Comparison of ENCODE assay signal across 18 cellular contexts in genomic region chr2:182594286-182594685, GRCh38.
DNase-seq lines count a peak whose midpoint lies in the region; ATAC-seq, FAIRE-seq and TF ChIP-seq lines count a peak whose summit lies in the region.
"Had no signal": no experiment of that assay in that cellular context is flagged by ENCODE, and none has a peak within 500 bp of the region (broad histone marks: within the 10 kb centered on the region; RNA-seq: fewer than 3 reads in every experiment).

No MANE protein-coding gene starts in this region.

- H3K4ac ChIP-seq in mesenchymal stem cell (ENCODE audit: low read depth in 1 of 2, low read length in 2 of 2): no peak overlapping the region

- peaks cover 2% of the 10 kb centered on the region for H3K4me1 ChIP-seq in mesenchymal stem cell (ENCODE audit: control insufficient read depth, insufficient read depth, low read depth, low read length)
- H3K4me1 ChIP-seq: colonic mucosa had no signal

- peak overlapping the region; percentile 36 for H3K27ac ChIP-seq in mesenchymal stem cell (ENCODE audit: low read length, poor library complexity, severe bottlenecking)
- H3K27ac ChIP-seq: colonic mucosa had no signal

- H3K9me3 ChIP-seq in mesenchymal stem cell (ENCODE audit: control insufficient read depth, low read length): no peaks in the 10 kb centered on the region
- H3K9me3 ChIP-seq: colonic mucosa had no signal

- FAIRE-seq in bronchial epithelial cell (lab: Jason Lieb, UNC): no peak
- FAIRE-seq: D721Med, endothelial cell of umbilical vein, GM18507, RCC 7860 had no signal

- H3K23ac ChIP-seq in mesenchymal stem cell (ENCODE audit: low read length in 2 of 2): no peak overlapping the region

- in situ Hi-C loops in GM13976 (cut with MboI; ENCODE audit: low sequenced_read_pairs, unreplicated experiment): no loop called here

- no peak overlapping the region for H2BK5ac ChIP-seq in mesenchymal stem cell (ENCODE audit: low read depth, low read length, poor library complexity, severe bottlenecking)

- no peak overlapping the region for H3K14ac ChIP-seq in mesenchymal stem cell (ENCODE audit: low read length in 2 of 2)

- no peaks in the 10 kb centered on the region for H3K36me3 ChIP-seq in bronchial epithelial cell (ENCODE audit: control insufficient read depth, insufficient read depth, low read length)
- no peaks in the 10 kb centered on the region for H3K36me3 ChIP-seq in mesenchymal stem cell (ENCODE audit: control insufficient read depth in 1 of 2, insufficient read depth in 2 of 2, low read depth in 1 of 2, low read length in 2 of 2)
- H3K36me3 ChIP-seq: colonic mucosa had no signal

- H2BK120ac ChIP-seq in mesenchymal stem cell (ENCODE audit: low read depth, low read length): no peak overlapping the region

- H2BK12ac ChIP-seq in mesenchymal stem cell (ENCODE audit: low read length in 2 of 2): no peak overlapping the region

- no peak overlapping the region for H4K91ac ChIP-seq in mesenchymal stem cell (ENCODE audit: low read length)

- TF ChIP-seq CTCF in bronchial epithelial cell (IDR thresholded peaks at IDR 0.05; ENCODE audit: insufficient read depth, low read length, severe bottlenecking): no peak
- TF ChIP-seq CTCF in GM13976 (IDR thresholded peaks at IDR 0.05; ENCODE audit: borderline replicate concordance, control extremely low read depth, extremely low read depth, insufficient read depth, missing control alignments): no peak

- H3K27me3 ChIP-seq in bronchial epithelial cell (ENCODE audit: control insufficient read depth, insufficient read depth, low read length): no peaks in the 10 kb centered on the region
- H3K27me3 ChIP-seq in mesenchymal stem cell (ENCODE audit: control insufficient read depth in 1 of 2, insufficient read depth in 1 of 2, low read length in 2 of 2): no peaks in the 10 kb centered on the region
- H3K27me3 ChIP-seq: colonic mucosa had no signal

- H2AFZ ChIP-seq in mesenchymal stem cell (ENCODE audit: low read depth, low read length): no peak overlapping the region

- no peaks in the 10 kb centered on the region for H3K79me1 ChIP-seq in mesenchymal stem cell (replicated peaks; ENCODE audit: low read length, poor library complexity, severe bottlenecking)

- ATAC-seq in GM19395 (IDR thresholded peaks at IDR 0.05; ENCODE audit: unreplicated experiment) (no peak), HG03139 (IDR thresholded peaks at IDR 0.05; ENCODE audit: unreplicated experiment) (no peak)
- ATAC-seq: activated CD8-positive, alpha-beta T cell treated with anti-CD3 and anti-CD28 coated beads, Interleukin-2, amount 10 ng/mL, durations not matched to agents 7 days and 5 days; activated T-helper 17 cell treated with anti-CD3 and anti-CD28 coated beads, Interleukin-2, amount 50 U/mL, for 72 hours; stimulated activated naive CD8-positive, alpha-beta T cell treated with anti-CD3 and anti-CD28 coated beads, Interleukin-15, Interleukin-2, amounts not matched to agents 100 U/mL and 50 U/mL, for 24 hours had no signal

- no peak overlapping the region for H3K4me3 ChIP-seq in bronchial epithelial cell (ENCODE audit: low read depth, low read length)
- H3K4me3 ChIP-seq in mesenchymal stem cell (ENCODE audit: insufficient read depth in 1 of 2, low read depth in 1 of 2, low read length in 2 of 2): no peak overlapping the region
- H3K4me3 ChIP-seq: colonic mucosa had no signal

- DNase-seq in AG08395 (ENCODE audit: low spot score) (peak; percentile 7), HS-5 (ENCODE audit: low read depth) (peak; percentile 66), bronchial epithelial cell (ENCODE audit: low read depth) (peak; percentile 55), mesenchymal stem cell (no peak), GM13976 (ENCODE audit: low spot score) (no peak), DMS79 (lab: John Stamatoyannopoulos, UW) (no peak)
- DNase-seq: activated CD8-positive, alpha-beta T cell treated with anti-CD3 and anti-CD28 coated beads, Interleukin-2, amount 10 ng/mL, durations not matched to agents 7 days and 5 days; colonic mucosa; NCI-H2081 treated with DMSO at 0.1 percent for 48 hours; occipital lobe; stimulated activated naive CD8-positive, alpha-beta T cell treated with anti-CD3 and anti-CD28 coated beads, Interleukin-15, Interleukin-2, amounts not matched to agents 100 U/mL and 50 U/mL, for 24 hours had no signal

- H3K9ac ChIP-seq in mesenchymal stem cell (ENCODE audit: low read length): no peak overlapping the region

- WGBS in mesenchymal stem cell: 100% methylated on average over 1 of the region's 1 CpG

- no peak overlapping the region for H2AK5ac ChIP-seq in mesenchymal stem cell (ENCODE audit: low read length, severe bottlenecking)

- no peak overlapping the region for H4K8ac ChIP-seq in mesenchymal stem cell (ENCODE audit: low read length)

- no peak overlapping the region for H3K18ac ChIP-seq in mesenchymal stem cell (ENCODE audit: low read depth in 1 of 2, low read length in 2 of 2)

- no peak overlapping the region for H2BK15ac ChIP-seq in mesenchymal stem cell (ENCODE audit: low read depth, poor library complexity, severe bottlenecking)

- H3K4me2 ChIP-seq in mesenchymal stem cell (ENCODE audit: low read length, poor library complexity, severe bottlenecking): no peak overlapping the region

Comparison
In these comparisons a context has a peak if more than half of its experiments do, and no peak if none do; other contexts are left out.
1. DNase-seq: peak in AG08395 (single experiment), HS-5 (single experiment) and bronchial epithelial cell (single experiment); none in mesenchymal stem cell (single experiment), GM13976 (single experiment) and DMS79 (single experiment).